ENCODE assay signal across 8 cellular contexts in genomic region chr18:14978962-14979535, GRCh38.
DNase-seq lines count a peak whose midpoint lies in the region; ATAC-seq, FAIRE-seq and TF ChIP-seq lines count a peak whose summit lies in the region.

No MANE protein-coding gene starts in this region.

- BruUV-seq in HepG2 (replicated peaks; lab: Mats Ljungman, UMichigan), result no TSS peak

- H3K27ac Mint-ChIP-seq in stimulated activated memory B cell treated with anti-CD40 and anti-IgM and Interleukin-4, amounts not matched to agents 10 μg/mL and 1 μg/mL and 100 μg/mL, for 72 hours, result no peak overlapping the region

- H3K36me3 ChIP-seq in WERI-Rb-1, result no peaks in the 10 kb centered on the region
- no peaks in the 10 kb centered on the region for H3K36me3 ChIP-seq in HepG2 (replicated peaks in 1 of 2; ENCODE audit: control insufficient read depth in 1 of 2, insufficient read depth in 2 of 2, low read length in 2 of 2)

- TF ChIP-seq POLR2A in HepG2 (IDR thresholded peaks at IDR 0.05; ENCODE audit: insufficient read depth in 1 of 2, low read depth in 2 of 2, low read length in 2 of 2), result no peak

- H2AFZ ChIP-seq in HepG2 (ENCODE audit: low read length), result no peak overlapping the region

- H3K4me3 Mint-ChIP-seq in stimulated activated memory B cell treated with anti-CD40 and anti-IgM and Interleukin-4, amounts not matched to agents 10 μg/mL and 1 μg/mL and 100 μg/mL, for 72 hours, result no peak overlapping the region

- CTCF ChIA-PET in HepG2 (lab: Yijun Ruan, JAX; ENCODE audit: low intra/inter-chr PET ratio, low total read pairs), result no interaction called here

- TF ChIP-seq EP300 in HepG2 (IDR thresholded peaks at IDR 0.05; ENCODE audit: low read depth in 2 of 2, low read length in 2 of 2), result no peak
- no peak for TF ChIP-seq EP300 in HepG2 (CRISPR knock-in tag; IDR thresholded peaks at IDR 0.05; ENCODE audit: borderline replicate concordance)

- H3K9me3 Mint-ChIP-seq in stimulated activated memory B cell treated with anti-CD40 and anti-IgM and Interleukin-4, amounts not matched to agents 10 μg/mL and 1 μg/mL and 100 μg/mL, for 72 hours, result no peaks in the 10 kb centered on the region

- DNase-seq in AML-193 (lab: John Stamatoyannopoulos, UW) (peak; percentile 3 to 19), HuH-7.5 (ENCODE audit: low spot score) (peak; percentile 28), WERI-Rb-1 (peak; percentile 47), HepG2 (ENCODE audit: low spot score) (peak; percentile 23)

- H3K36me3 Mint-ChIP-seq in stimulated activated memory B cell treated with anti-CD40 and anti-IgM and Interleukin-4, amounts not matched to agents 10 μg/mL and 1 μg/mL and 100 μg/mL, for 72 hours, result no peaks in the 10 kb centered on the region

- H3K4me2 ChIP-seq in HepG2 (ENCODE audit: low read depth, low read length), result no peak overlapping the region

- TF ChIP-seq CTCF in WERI-Rb-1 (IDR thresholded peaks at IDR 0.05; ENCODE audit: low read depth, low read length), result peak; percentile 73
- peak; percentile 70 for TF ChIP-seq CTCF in HepG2 (CRISPR knock-in tag; IDR thresholded peaks at IDR 0.05)

- POLR2A ChIA-PET in HepG2 (lab: Yijun Ruan, JAX), result no interaction called here

- H3K27ac ChIP-seq in WERI-Rb-1 (no peak overlapping the region), HepG2 (ENCODE audit: extremely low read length, insufficient read depth, low read length) (no peak overlapping the region)

- intact Hi-C loops in HepG2 (cut with micrococcal nuclease; ENCODE audit: unreplicated experiment), result no loop called here

- peak; percentile 26 for FAIRE-seq in HepG2 (lab: Jason Lieb, UNC)

- H3K27me3 ChIP-seq in WERI-Rb-1 (ENCODE audit: insufficient read depth, low read depth, severe bottlenecking) (peaks cover 10% of the 10 kb centered on the region), HepG2 (ENCODE audit: control insufficient read depth in 1 of 2, insufficient read depth in 2 of 2, low read length in 2 of 2) (no peaks in the 10 kb centered on the region)

- no peaks in the 10 kb centered on the region for H3K4me1 ChIP-seq in HepG2 (ENCODE audit: insufficient read depth, low read length)

- H3K79me2 ChIP-seq in HepG2 (ENCODE audit: insufficient read depth, low read length), result no peaks in the 10 kb centered on the region

- ATAC-seq in HepG2, result peak; percentile 91
- ATAC-seq in GM18909 (IDR thresholded peaks at IDR 0.05; ENCODE audit: poor library complexity, unreplicated experiment), result no peak
- ATAC-seq in stimulated activated memory B cell treated with anti-CD40 and anti-IgM and Interleukin-4, amounts not matched to agents 10 μg/mL and 1 μg/mL and 100 μg/mL, for 72 hours, result no peak
- ATAC-seq in GM19023 (IDR thresholded peaks at IDR 0.05; ENCODE audit: unreplicated experiment), result no peak
- ATAC-seq in HG03439 (IDR thresholded peaks at IDR 0.05; ENCODE audit: unreplicated experiment), result no peak

- H3K4me1 Mint-ChIP-seq in stimulated activated memory B cell treated with anti-CD40 and anti-IgM and Interleukin-4, amounts not matched to agents 10 μg/mL and 1 μg/mL and 100 μg/mL, for 72 hours, result no peaks in the 10 kb centered on the region

- H3K27me3 Mint-ChIP-seq in stimulated activated memory B cell treated with anti-CD40 and anti-IgM and Interleukin-4, amounts not matched to agents 10 μg/mL and 1 μg/mL and 100 μg/mL, for 72 hours, result no peaks in the 10 kb centered on the region

- no peaks in the 10 kb centered on the region for H4K20me1 ChIP-seq in HepG2 (ENCODE audit: insufficient read depth, low read length)

- in situ Hi-C loops in HepG2 (cut with HindIII; ENCODE audit: extremely low pct_ligation_motif_present, low pct_unique_long_range_greater_than_20kb), result no loop called here

- H3K9me3 ChIP-seq in WERI-Rb-1 (ENCODE audit: severe bottlenecking), result no peaks in the 10 kb centered on the region
- no peaks in the 10 kb centered on the region for H3K9me3 ChIP-seq in HepG2 (ENCODE audit: low read length)

- WGBS in HepG2 (ENCODE audit: low lambda C conversion rate), result 8% methylated on average over 6 of the region's 8 CpGs

- no peak for TF ChIP-seq RAD21 in HepG2 (CRISPR knock-in tag; IDR thresholded peaks at IDR 0.05)

- H3K9ac ChIP-seq in HepG2 (ENCODE audit: insufficient read depth, low read depth, low read length), result no peak overlapping the region

- H3K4me3 ChIP-seq in WERI-Rb-1 (ENCODE audit: low read depth, low read length), result no peak overlapping the region
- no peak overlapping the region for H3K4me3 ChIP-seq in HepG2 (replicated peaks in 1 of 3; ENCODE audit: insufficient read depth in 1 of 3, low read depth in 2 of 3, low read length in 3 of 3)

TF ChIP-seq in HepG2, 621 proteins besides CTCF, POLR2A, EP300 and RAD21:
- TF ChIP-seq SMC3 (IDR thresholded peaks at IDR 0.05; ENCODE audit: low read length), result peak; percentile 28; the same call in 1 of the 2 replicates
- TF ChIP-seq, protein P1, sequence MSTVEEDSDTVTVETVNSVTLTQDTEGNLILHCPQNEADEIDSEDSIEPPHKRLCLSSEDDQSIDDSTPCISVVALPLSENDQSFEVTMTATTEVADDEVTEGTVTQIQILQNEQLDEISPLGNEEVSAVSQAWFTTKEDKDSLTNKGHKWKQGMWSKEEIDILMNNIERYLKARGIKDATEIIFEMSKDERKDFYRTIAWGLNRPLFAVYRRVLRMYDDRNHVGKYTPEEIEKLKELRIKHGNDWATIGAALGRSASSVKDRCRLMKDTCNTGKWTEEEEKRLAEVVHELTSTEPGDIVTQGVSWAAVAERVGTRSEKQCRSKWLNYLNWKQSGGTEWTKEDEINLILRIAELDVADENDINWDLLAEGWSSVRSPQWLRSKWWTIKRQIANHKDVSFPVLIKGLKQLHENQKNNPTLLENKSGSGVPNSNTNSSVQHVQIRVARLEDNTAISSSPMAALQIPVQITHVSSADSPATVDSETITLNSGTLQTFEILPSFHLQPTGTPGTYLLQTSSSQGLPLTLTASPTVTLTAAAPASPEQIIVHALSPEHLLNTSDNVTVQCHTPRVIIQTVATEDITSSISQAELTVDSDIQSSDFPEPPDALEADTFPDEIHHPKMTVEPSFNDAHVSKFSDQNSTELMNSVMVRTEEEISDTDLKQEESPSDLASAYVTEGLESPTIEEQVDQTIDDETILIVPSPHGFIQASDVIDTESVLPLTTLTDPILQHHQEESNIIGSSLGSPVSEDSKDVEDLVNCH (CRISPR knock-in tag; IDR thresholded peaks at IDR 0.05), result no peak
- TF ChIP-seq ATF7 (IDR thresholded peaks at IDR 0.05), result no peak
- no peak for TF ChIP-seq ATF7 (CRISPR knock-in tag; IDR thresholded peaks at IDR 0.05)
- peak; percentile 36; the same call in 1 of the 2 replicates for TF ChIP-seq STAG1 (CRISPR knock-in tag; IDR thresholded peaks at IDR 0.05)
